In genomic region chr18:3500016-3500415, GRCh38 we compare ENCODE assay signal across 1 cellular context.
TF ChIP-seq lines count a peak whose summit lies in the region.

No MANE protein-coding gene starts in this region.

TF ChIP-seq in K562, 482 proteins besides CTCF, POLR2A, EP300 and RAD21:
- TF ChIP-seq ZNF316 (IDR thresholded peaks at IDR 0.05) (no peak), ELF1 (tag; IDR thresholded peaks at IDR 0.05) (no peak)
